30 cellular contexts compared by ENCODE assay signal in genomic region chr11:12279672-12280108, GRCh38.
DNase-seq lines count a peak whose midpoint lies in the region; ATAC-seq and TF ChIP-seq lines count a peak whose summit lies in the region.
"Had no signal": no experiment of that assay in that cellular context is flagged by ENCODE, and none has a peak within 500 bp of the region (broad histone marks: within the 10 kb centered on the region; RNA-seq: fewer than 3 reads in every experiment).

No MANE protein-coding gene starts in this region.

- H3K27me3 ChIP-seq in IMR-90 (ENCODE audit: control insufficient read depth, insufficient read depth, low read length) (no peaks in the 10 kb centered on the region), hepatocyte (no peaks in the 10 kb centered on the region), smooth muscle cell (ENCODE audit: low read depth) (no peaks in the 10 kb centered on the region)
- H3K27me3 ChIP-seq: BLaER1 treated with 17β-estradiol and CSF1 and Interleukin-3, amounts not matched to agents 10 nM and 100 nM; foreskin keratinocyte; heart right ventricle; ovary; SJSA1; upper lobe of left lung had no signal

- no peak overlapping the region for H3K56ac ChIP-seq in IMR-90 (ENCODE audit: extremely low read depth, insufficient read depth, low read length)

- BruUV-seq in IMR-90 (replicated peaks; lab: Mats Ljungman, UMichigan) = no TSS peak
- BruUV-seq in Calu3 (replicated peaks; lab: Mats Ljungman, UMichigan) = no TSS peak

- H3K4me2 ChIP-seq in IMR-90 (ENCODE audit: low read depth, low read length) = no peak overlapping the region
- H3K4me2 ChIP-seq in hepatocyte = no peak overlapping the region
- no peak overlapping the region for H3K4me2 ChIP-seq in smooth muscle cell

- H3K4ac ChIP-seq in IMR-90 (ENCODE audit: low read depth, low read length) = peak overlapping the region; percentile 59

- no peak overlapping the region for H3K4me3 ChIP-seq in IMR-90 (ENCODE audit: insufficient read depth, low read depth, low read length)
- H3K4me3 ChIP-seq in hepatocyte = no peak overlapping the region
- H3K4me3 ChIP-seq in smooth muscle cell = no peak overlapping the region
- no peak overlapping the region for H3K4me3 ChIP-seq in coronary artery
- H3K4me3 ChIP-seq: BLaER1 treated with 17β-estradiol and CSF1 and Interleukin-3, amounts not matched to agents 10 nM and 100 nM; heart right ventricle; K562; ovary; SJSA1; skin epidermis; upper lobe of left lung had no signal

- no peak overlapping the region for H2BK5ac ChIP-seq in IMR-90 (ENCODE audit: low read depth, low read length, poor library complexity, severe bottlenecking)

- dilution Hi-C loops in IMR-90 (cut with HindIII; ENCODE audit: low sequenced_read_pairs, unreplicated experiment) = no loop called here

- DNase-seq in IMR-90 (no peak), hepatocyte (ENCODE audit: low spot score) (no peak), smooth muscle cell (lab: John Stamatoyannopoulos, UW; ENCODE audit: unreplicated experiment) (no peak), NCI-H1930 (lab: John Stamatoyannopoulos, UW) (no peak), Calu3 (no peak), coronary artery (ENCODE audit: low spot score) (no peak), COLO829 (ENCODE audit: low spot score) (no peak)
- DNase-seq: activated CD4-positive, alpha-beta T cell treated with anti-CD3 and anti-CD28 coated beads for 36 hours; activated CD8-positive, alpha-beta T cell treated with anti-CD3 and anti-CD28 coated beads for 36 hours; cortex of kidney; DND-41; foreskin keratinocyte; GF-D8; mammary epithelial cell; NCI-H1048; NCI-H1694; nephron progenitor cell; ovary; stimulated activated naive CD4-positive, alpha-beta T cell treated with Interleukin-2 at 50 U/mL for 16 hours; T-helper 9 cell; upper lobe of left lung had no signal

- peaks cover 11% of the 10 kb centered on the region for H3F3A ChIP-seq in smooth muscle cell (ENCODE audit: low read depth)

- no peak overlapping the region for H2AFZ ChIP-seq in IMR-90 (replicated peaks; ENCODE audit: low read length, poor library complexity)
- H2AFZ ChIP-seq in hepatocyte = no peak overlapping the region
- no peak overlapping the region for H2AFZ ChIP-seq in smooth muscle cell (ENCODE audit: low read depth)

- H3K36me3 ChIP-seq in IMR-90 (ENCODE audit: control insufficient read depth, insufficient read depth, low read length) (no peaks in the 10 kb centered on the region), hepatocyte (replicated peaks; ENCODE audit: insufficient read depth, low read depth) (no peaks in the 10 kb centered on the region), smooth muscle cell (ENCODE audit: low read depth) (no peaks in the 10 kb centered on the region)
- H3K36me3 ChIP-seq: BLaER1 treated with 17β-estradiol and CSF1 and Interleukin-3, amounts not matched to agents 10 nM and 100 nM; heart right ventricle; ovary; SJSA1; upper lobe of left lung had no signal

- no peak overlapping the region for H3K27ac Mint-ChIP-seq in Calu3 (ENCODE audit: unreplicated experiment)
- H3K27ac Mint-ChIP-seq: activated CD8-positive, alpha-beta T cell treated with anti-CD3 and anti-CD28 coated beads for 36 hours; nephron progenitor cell had no signal

- peaks cover 16% of the 10 kb centered on the region for H3K4me1 ChIP-seq in IMR-90 (ENCODE audit: control insufficient read depth, insufficient read depth, low read length)
- H3K4me1 ChIP-seq in hepatocyte (ENCODE audit: insufficient read depth) = peaks cover 11% of the 10 kb centered on the region
- peaks cover 30% of the 10 kb centered on the region for H3K4me1 ChIP-seq in smooth muscle cell (ENCODE audit: low read depth)

- no peaks in the 10 kb centered on the region for H3K79me2 ChIP-seq in hepatocyte
- peaks cover 14% of the 10 kb centered on the region for H3K79me2 ChIP-seq in smooth muscle cell (ENCODE audit: low read depth)

- H3K9ac ChIP-seq in IMR-90 (ENCODE audit: low read depth, low read length) (no peak overlapping the region), smooth muscle cell (ENCODE audit: low read depth) (peak overlapping the region; percentile 31)
- H3K9ac ChIP-seq: BLaER1 treated with 17β-estradiol and CSF1 and Interleukin-3, amounts not matched to agents 10 nM and 100 nM had no signal

- ATAC-seq in IMR-90 (ENCODE audit: low read depth) = no peak
- ATAC-seq: activated CD8-positive, alpha-beta T cell treated with anti-CD3 and anti-CD28 coated beads for 36 hours; esophagus mucosa; foreskin keratinocyte; K562 had no signal

- no peaks in the 10 kb centered on the region for H4K20me1 ChIP-seq in IMR-90 (ENCODE audit: insufficient read depth, low read length)
- no peaks in the 10 kb centered on the region for H4K20me1 ChIP-seq in hepatocyte (ENCODE audit: insufficient read depth, poor library complexity, severe bottlenecking)
- no peaks in the 10 kb centered on the region for H4K20me1 ChIP-seq in smooth muscle cell (ENCODE audit: low read depth)
- H4K20me1 ChIP-seq: BLaER1 treated with 17β-estradiol and CSF1 and Interleukin-3, amounts not matched to agents 10 nM and 100 nM had no signal

- H2AK5ac ChIP-seq in IMR-90 (ENCODE audit: low read depth, low read length) = peak overlapping the region; percentile 67

- peaks cover 15 to 35% of the 10 kb centered on the region in 2 experiments for H3K79me1 ChIP-seq in IMR-90 (ENCODE audit: low read depth in 1 of 2, low read length in 2 of 2)

- H3K9me3 ChIP-seq in IMR-90 (ENCODE audit: control insufficient read depth, insufficient read depth, low read length) (no peaks in the 10 kb centered on the region), hepatocyte (ENCODE audit: low read depth) (no peaks in the 10 kb centered on the region), smooth muscle cell (replicated peaks; ENCODE audit: low read depth) (no peaks in the 10 kb centered on the region)
- H3K9me3 ChIP-seq: BLaER1 treated with 17β-estradiol and CSF1 and Interleukin-3, amounts not matched to agents 10 nM and 100 nM; Caco-2; heart right ventricle; ovary; SJSA1; upper lobe of left lung had no signal

- H4K5ac ChIP-seq in IMR-90 (ENCODE audit: low read depth, low read length) = no peak overlapping the region

- no peak overlapping the region for H2AK9ac ChIP-seq in IMR-90 (replicated peaks; ENCODE audit: low read depth, low read length, poor library complexity)

- H3K27me3 Mint-ChIP-seq in Calu3 (ENCODE audit: unreplicated experiment) = no peaks in the 10 kb centered on the region
- H3K27me3 Mint-ChIP-seq: activated CD4-positive, alpha-beta T cell treated with anti-CD3 and anti-CD28 coated beads for 36 hours; activated CD8-positive, alpha-beta T cell treated with anti-CD3 and anti-CD28 coated beads for 36 hours; activated naive CD8-positive, alpha-beta T cell had no signal

- POLR2A ChIA-PET in IMR-90 (lab: Charles Lee; ENCODE audit: unreplicated experiment) = no interaction called here

- H3K27ac ChIP-seq in C4-2B (peak overlapping the region; percentile 65), IMR-90 (ENCODE audit: insufficient read depth, low read length) (no peak overlapping the region), hepatocyte (peak overlapping the region; percentile 74), smooth muscle cell (ENCODE audit: low read depth) (peak overlapping the region; percentile 99), coronary artery (peak overlapping the region in 1 of 2 donors; percentile 69)
- H3K27ac ChIP-seq: foreskin keratinocyte, heart right ventricle, ovary, SJSA1, skin epidermis had no signal

- H2BK20ac ChIP-seq in IMR-90 (ENCODE audit: low read depth, low read length) = peak overlapping the region; percentile 47; the same call in 1 of the 2 replicates

- H2BK120ac ChIP-seq in IMR-90 (ENCODE audit: low read depth, low read length) = peak overlapping the region; percentile 91

- H4K8ac ChIP-seq in IMR-90 (ENCODE audit: low read depth in 2 of 2, low read length in 2 of 2) = 0 out of 4 replicates have a peak overlapping the region, but pooled peaks of 1 of the 2 experiments have one; percentile 13

- H3K14ac ChIP-seq in IMR-90 (replicated peaks; ENCODE audit: low read depth, low read length) = peak overlapping the region; percentile 50

- intact Hi-C loops in IMR-90 (cut with micrococcal nuclease) (loop anchor here (5.0 kb wide), 6 partner anchors 42 to 432 kb away; partner anchors contain the start of gene MICAL2), Calu3 (cut with micrococcal nuclease; ENCODE audit: unreplicated experiment) (loop anchor here (5.0 kb wide), 3 partner anchors 32 to 492 kb away; no protein-coding TSS in a partner anchor)

- no peaks in the 10 kb centered on the region for H3K9me2 ChIP-seq in hepatocyte (replicated peaks; ENCODE audit: insufficient read depth)

- peaks cover 32% of the 10 kb centered on the region for H3K9me1 ChIP-seq in IMR-90 (ENCODE audit: insufficient read depth, low read length)

- H3K4me1 Mint-ChIP-seq in Calu3 (ENCODE audit: low read depth, unreplicated experiment) = peaks cover 13% of the 10 kb centered on the region
- H3K4me1 Mint-ChIP-seq: nephron progenitor cell had no signal

- 0 out of 2 replicates have a peak overlapping the region, but pooled peaks have one; percentile 10 for H3K23ac ChIP-seq in IMR-90 (ENCODE audit: low read depth, low read length)

- peak overlapping the region; percentile 47; the same call in 2 of the 3 replicates for H2BK15ac ChIP-seq in IMR-90 (ENCODE audit: low read depth, low read length)

- TF ChIP-seq CTCF in C4-2B (conservative IDR thresholded peaks at IDR 0.05) = no peak
- no peak for TF ChIP-seq CTCF in IMR-90 (conservative IDR thresholded peaks at IDR 0.05; ENCODE audit: low read depth, low read length)
- no peak for TF ChIP-seq CTCF in hepatocyte (IDR thresholded peaks at IDR 0.05; ENCODE audit: poor library complexity)
- no peak for TF ChIP-seq CTCF in smooth muscle cell (IDR thresholded peaks at IDR 0.05; ENCODE audit: borderline replicate concordance, insufficient read depth, poor library complexity, severe bottlenecking)
- TF ChIP-seq CTCF in Calu3 (IDR thresholded peaks at IDR 0.05; ENCODE audit: unreplicated experiment) = no peak
- no peak for TF ChIP-seq CTCF in coronary artery (IDR thresholded peaks at IDR 0.05)

- WGBS in IMR-90 (ENCODE audit: extremely low coverage in 2 of 2, insufficient read length in 1 of 2), 2 experiments = 100% methylated on average over 1 of the region's 4 CpGs; no CpG with 5 or more reads in 1 of the 2 experiments
- 85% methylated on average over 4 of the region's 4 CpGs for WGBS in hepatocyte (ENCODE audit: low lambda C conversion rate, missing lambda C conversion rate)
- 92% methylated on average over 4 of the region's 4 CpGs for WGBS in smooth muscle cell (ENCODE audit: low lambda C conversion rate)

- H3K9me3 Mint-ChIP-seq in Calu3 (ENCODE audit: low read depth, unreplicated experiment) = no peaks in the 10 kb centered on the region
- H3K9me3 Mint-ChIP-seq: activated CD8-positive, alpha-beta T cell treated with anti-CD3 and anti-CD28 coated beads for 36 hours; nephron progenitor cell had no signal

- CTCF ChIA-PET in IMR-90 (lab: Yijun Ruan, JAX) (interaction anchor here (3.3 kb wide), 1 partner anchor 193 kb away, joined by 17 read pairs; no protein-coding TSS in a partner anchor), Calu3 (lab: Charles Lee) (no interaction called here)

- peak overlapping the region; percentile 36; the same call in 1 of the 2 replicates for H3K18ac ChIP-seq in IMR-90 (ENCODE audit: low read depth, low read length)

- no peak for TF ChIP-seq RAD21 in IMR-90 (IDR thresholded peaks at IDR 0.05; ENCODE audit: low read length)

- peaks cover 13% of the 10 kb centered on the region for H3K36me3 Mint-ChIP-seq in Calu3 (ENCODE audit: insufficient read depth, unreplicated experiment)
- H3K36me3 Mint-ChIP-seq: activated naive CD8-positive, alpha-beta T cell had no signal

- no peak overlapping the region for H3K4me3 Mint-ChIP-seq in Calu3 (ENCODE audit: low read depth, unreplicated experiment)
- H3K4me3 Mint-ChIP-seq: activated CD4-positive, alpha-beta T cell treated with anti-CD3 and anti-CD28 coated beads for 36 hours; activated CD8-positive, alpha-beta T cell treated with anti-CD3 and anti-CD28 coated beads for 36 hours; activated naive CD8-positive, alpha-beta T cell; nephron progenitor cell had no signal

- peak overlapping the region; percentile 50 for H4K91ac ChIP-seq in IMR-90 (ENCODE audit: insufficient read depth, low read depth, low read length)

- no peak for TF ChIP-seq POLR2A in IMR-90 (IDR thresholded peaks at IDR 0.05; ENCODE audit: low read depth, low read length)

- in situ Hi-C loops in IMR-90 (cut with MboI; ENCODE audit: low sequenced_read_pairs) = loop anchor here (5.0 to 25.0 kb wide), 3 partner anchors 232 to 1242 kb away; no protein-coding TSS in a partner anchor
